ENCODE assay signal across 18 cellular contexts in the genomic region with DNA sequence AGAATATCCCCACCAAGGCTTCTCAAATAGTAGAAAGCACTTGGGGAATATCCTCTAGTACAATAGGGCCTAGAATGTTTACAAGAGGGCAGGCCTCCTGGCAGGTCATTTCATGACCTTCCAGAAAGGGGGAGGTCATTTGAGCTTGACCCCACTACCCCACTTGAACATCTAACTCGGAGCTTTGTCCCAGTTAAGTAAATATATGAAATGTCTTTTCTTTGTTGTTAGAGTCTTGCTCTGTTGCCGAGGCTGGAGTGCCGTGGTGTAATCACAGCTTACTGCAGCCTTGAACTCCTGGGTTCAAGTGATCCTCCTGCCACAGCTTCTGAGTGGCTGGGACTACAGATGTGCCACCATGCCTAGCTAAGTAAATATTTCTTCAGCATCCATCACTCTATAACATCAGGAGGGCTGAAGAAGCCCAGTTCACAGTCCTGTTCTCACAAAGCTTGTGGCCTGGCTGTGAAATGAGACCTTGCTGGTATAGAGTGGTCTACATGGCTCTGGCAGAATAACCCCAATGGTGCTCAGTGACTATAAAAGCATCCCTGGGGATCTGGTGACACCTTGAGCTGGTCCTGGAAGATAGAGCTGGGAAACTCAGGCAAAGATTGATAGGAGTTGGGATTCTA.
DNase-seq lines count a peak whose midpoint lies in the region; ATAC-seq, FAIRE-seq and TF ChIP-seq lines count a peak whose summit lies in the region.
"Had no signal": no experiment of that assay in that cellular context is flagged by ENCODE, and none has a peak within 500 bp of the region (broad histone marks: within the 10 kb centered on the region; RNA-seq: fewer than 3 reads in every experiment).

No MANE protein-coding gene starts in this region.

- H3K4me3 ChIP-seq in Loucy (ENCODE audit: low read length, poor library complexity, severe bottlenecking): no peak overlapping the region
- no peak overlapping the region for H3K4me3 ChIP-seq in HepG2 (replicated peaks in 1 of 3; ENCODE audit: insufficient read depth in 1 of 3, low read depth in 2 of 3, low read length in 3 of 3)
- no peak overlapping the region for H3K4me3 ChIP-seq in testis
- H3K4me3 ChIP-seq: upper lobe of right lung had no signal

- no peaks in the 10 kb centered on the region for H3F3A ChIP-seq in Loucy (ENCODE audit: low read depth)

- peak overlapping the region; percentile 42 for H3K4me2 ChIP-seq in Loucy (ENCODE audit: low read depth, low read length, poor library complexity, severe bottlenecking)
- peak overlapping the region; percentile 16; the same call in 1 of the 2 replicates for H3K4me2 ChIP-seq in HepG2 (ENCODE audit: low read depth, low read length)

- TF ChIP-seq CTCF in Loucy (conservative IDR thresholded peaks at IDR 0.05; ENCODE audit: low read length): no peak
- no peak for TF ChIP-seq CTCF in HepG2 (CRISPR knock-in tag; IDR thresholded peaks at IDR 0.05)
- no peak for TF ChIP-seq CTCF in testis (IDR thresholded peaks at IDR 0.05)

- peak; percentile 74 for ATAC-seq in HepG2
- no peak for ATAC-seq in GM19463 (IDR thresholded peaks at IDR 0.05; ENCODE audit: unreplicated experiment)
- ATAC-seq: activated CD4-positive, CD25-positive, alpha-beta regulatory T cell treated with anti-CD3 and anti-CD28 coated beads, Interleukin-2, amount 50 U/mL, for 24 hours; activated T-helper 17 cell treated with anti-CD3 and anti-CD28 coated beads, Interleukin-2, amount 50 U/mL, for 72 hours; upper lobe of right lung had no signal

- no peaks in the 10 kb centered on the region for H3K9me3 ChIP-seq in Loucy (ENCODE audit: insufficient read depth, low read depth, low read length)
- no peaks in the 10 kb centered on the region for H3K9me3 ChIP-seq in HepG2 (ENCODE audit: low read length)
- no peaks in the 10 kb centered on the region for H3K9me3 ChIP-seq in testis
- H3K9me3 ChIP-seq: upper lobe of right lung had no signal

- H4K20me1 ChIP-seq in Loucy (ENCODE audit: insufficient read depth, low read length, poor library complexity, severe bottlenecking) (no peaks in the 10 kb centered on the region), HepG2 (ENCODE audit: insufficient read depth, low read length) (peaks cover 13% of the 10 kb centered on the region; the same call in 1 of the 2 replicates)

- peaks cover 69% of the 10 kb centered on the region for H3K4me1 ChIP-seq in Loucy (ENCODE audit: insufficient read depth, low read length, poor library complexity, severe bottlenecking)
- H3K4me1 ChIP-seq in HepG2 (ENCODE audit: insufficient read depth, low read length): peaks cover 51% of the 10 kb centered on the region
- no peaks in the 10 kb centered on the region for H3K4me1 ChIP-seq in testis

- peaks cover 76% of the 10 kb centered on the region for H3K4me1 Mint-ChIP-seq in activated naive CD4-positive, alpha-beta T cell treated with anti-CD3 and anti-CD28 coated beads, Interleukin-2, amount 10 ng/mL, durations not matched to agents 7 days and 5 days

- TF ChIP-seq POLR2A in HepG2 (IDR thresholded peaks at IDR 0.05; ENCODE audit: insufficient read depth in 1 of 2, low read depth in 2 of 2, low read length in 2 of 2): no peak
- no peak for TF ChIP-seq POLR2A in testis (IDR thresholded peaks at IDR 0.05)

- H3K79me2 ChIP-seq in Loucy (ENCODE audit: insufficient read depth, low read length) (no peaks in the 10 kb centered on the region), HepG2 (ENCODE audit: insufficient read depth, low read length) (no peaks in the 10 kb centered on the region)

- intact Hi-C loops in HepG2 (cut with micrococcal nuclease; ENCODE audit: unreplicated experiment): no loop called here
- intact Hi-C loops in testis (cut with DNase I; ENCODE audit: low total_unique reads): no loop called here

- FAIRE-seq in HepG2 (lab: Jason Lieb, UNC): peak; percentile 60
- FAIRE-seq: H54 had no signal

- BruUV-seq in HepG2 (replicated peaks; lab: Mats Ljungman, UMichigan): no TSS peak

- peaks cover 57% of the 10 kb centered on the region for H3K27me3 Mint-ChIP-seq in activated naive CD4-positive, alpha-beta T cell treated with anti-CD3 and anti-CD28 coated beads, Interleukin-2, amount 10 ng/mL, durations not matched to agents 7 days and 5 days
- H3K27me3 Mint-ChIP-seq: memory B cell had no signal

- WGBS in HepG2 (ENCODE audit: low lambda C conversion rate): 0% methylated on average over 3 of the region's 3 CpGs
- 52 to 56% methylated on average over 3 of the region's 3 CpGs for WGBS in testis, 2 donors

- peak overlapping the region; percentile 85 for H3K27ac Mint-ChIP-seq in activated naive CD4-positive, alpha-beta T cell treated with anti-CD3 and anti-CD28 coated beads, Interleukin-2, amount 10 ng/mL, durations not matched to agents 7 days and 5 days

- H3K36me3 ChIP-seq in Loucy (ENCODE audit: insufficient read depth, low read length) (no peaks in the 10 kb centered on the region), HepG2 (replicated peaks in 1 of 2; ENCODE audit: control insufficient read depth in 1 of 2, insufficient read depth in 2 of 2, low read length in 2 of 2) (no peaks in the 10 kb centered on the region), testis (ENCODE audit: low read depth, missing control alignments) (no peaks in the 10 kb centered on the region)
- H3K36me3 ChIP-seq: brain microvascular endothelial cell, upper lobe of right lung had no signal

- H3K27ac ChIP-seq in HepG2 (ENCODE audit: extremely low read length, insufficient read depth, low read length): no peak overlapping the region
- peak overlapping the region in 1 of 2 donors; percentile 28 for H3K27ac ChIP-seq in testis
- H3K27ac ChIP-seq: brain microvascular endothelial cell, C4-2B, upper lobe of right lung had no signal

- H3K9me2 ChIP-seq in Loucy (replicated peaks; ENCODE audit: low read depth, low read length): no peaks in the 10 kb centered on the region

- H2AFZ ChIP-seq in Loucy (ENCODE audit: low read length) (no peak overlapping the region), HepG2 (ENCODE audit: low read length) (no peak overlapping the region)

- TF ChIP-seq RAD21 in HepG2 (CRISPR knock-in tag; IDR thresholded peaks at IDR 0.05): no peak

- POLR2A ChIA-PET in HepG2 (lab: Yijun Ruan, JAX): interaction anchor here (0.7 to 3.4 kb wide), 3 partner anchors 96 to 178 kb away, joined by 3 to 14 read pairs (median 4); a partner anchor contains a TSS

- no peak overlapping the region for H3K4me3 Mint-ChIP-seq in activated naive CD4-positive, alpha-beta T cell treated with anti-CD3 and anti-CD28 coated beads, Interleukin-2, amount 10 ng/mL, durations not matched to agents 7 days and 5 days
- H3K4me3 Mint-ChIP-seq: memory B cell had no signal

- CTCF ChIA-PET in activated naive CD4-positive, alpha-beta T cell treated with anti-CD3 and anti-CD28 coated beads, Interleukin-2, amount 10 ng/mL, durations not matched to agents 7 days and 5 days (lab: Charles Lee): interaction anchor here (0.7 to 2.3 kb wide), 4 partner anchors 15 to 218 kb away, joined by 3 to 11 read pairs (median 3); no protein-coding TSS in a partner anchor
- CTCF ChIA-PET in HepG2 (lab: Yijun Ruan, JAX; ENCODE audit: low intra/inter-chr PET ratio, low total read pairs): no interaction called here

- DNase-seq in activated naive CD4-positive, alpha-beta T cell treated with anti-CD3 and anti-CD28 coated beads, Interleukin-2, amount 10 ng/mL, durations not matched to agents 7 days and 5 days: no peak
- DNase-seq in activated naive CD4-positive, alpha-beta T cell (lab: John Stamatoyannopoulos, UW): no peak
- peak; percentile 23 for DNase-seq in HepG2 (ENCODE audit: low spot score)
- peak; percentile 22 for DNase-seq in testis
- DNase-seq in SW 1271 (lab: John Stamatoyannopoulos, UW): no peak
- DNase-seq: brain microvascular endothelial cell, GDM1, NCI-H1436 treated with DMSO at 0.1 percent for 48 hours, NCI-H524 treated with DMSO at 0.1 percent for 48 hours, posterior cingulate gyrus, upper lobe of right lung had no signal

- no peaks in the 10 kb centered on the region for H3K9me3 Mint-ChIP-seq in activated naive CD4-positive, alpha-beta T cell treated with anti-CD3 and anti-CD28 coated beads, Interleukin-2, amount 10 ng/mL, durations not matched to agents 7 days and 5 days
- H3K9me3 Mint-ChIP-seq: activated T-helper 17 cell treated with anti-CD3 and anti-CD28 coated beads, Interleukin-2, amount 50 U/mL, for 72 hours; memory B cell had no signal

- no peaks in the 10 kb centered on the region for H3K27me3 ChIP-seq in Loucy (ENCODE audit: insufficient read depth, low read length, poor library complexity, severe bottlenecking)
- H3K27me3 ChIP-seq in HepG2 (ENCODE audit: control insufficient read depth in 1 of 2, insufficient read depth in 2 of 2, low read length in 2 of 2): no peaks in the 10 kb centered on the region
- no peaks in the 10 kb centered on the region for H3K27me3 ChIP-seq in testis
- H3K27me3 ChIP-seq: brain microvascular endothelial cell, upper lobe of right lung had no signal

- in situ Hi-C loops in HepG2 (cut with HindIII; ENCODE audit: extremely low pct_ligation_motif_present, low pct_unique_long_range_greater_than_20kb): no loop called here

- H3K36me3 Mint-ChIP-seq in activated naive CD4-positive, alpha-beta T cell treated with anti-CD3 and anti-CD28 coated beads, Interleukin-2, amount 10 ng/mL, durations not matched to agents 7 days and 5 days: peaks cover 4% of the 10 kb centered on the region
- H3K36me3 Mint-ChIP-seq: memory B cell had no signal

- TF ChIP-seq EP300 in HepG2 (IDR thresholded peaks at IDR 0.05; ENCODE audit: low read depth in 2 of 2, low read length in 2 of 2) (peak in 1 of 2 experiments; percentile 9; a peak in 1 of 4 replicates), HepG2 (CRISPR knock-in tag; IDR thresholded peaks at IDR 0.05; ENCODE audit: borderline replicate concordance) (no peak)

- H3K9ac ChIP-seq in Loucy (ENCODE audit: low read depth, low read length, poor library complexity, severe bottlenecking) (no peak overlapping the region), HepG2 (ENCODE audit: insufficient read depth, low read depth, low read length) (no peak overlapping the region)

TF ChIP-seq in HepG2, 621 proteins besides CTCF, POLR2A, EP300 and RAD21 (continues in another document):
- TF ChIP-seq SMARCC2 (IDR thresholded peaks at IDR 0.05) (no peak), ZSCAN9 (CRISPR knock-in tag; IDR thresholded peaks at IDR 0.05; ENCODE audit: borderline replicate concordance) (no peak), KAT8 (CRISPR knock-in tag; IDR thresholded peaks at IDR 0.05) (0 out of 2 replicates have a peak, but pooled peaks have one; percentile 18), GATAD2A (CRISPR knock-in tag; IDR thresholded peaks at IDR 0.05) (no peak; the same call in 1 of the 2 replicates), ZFX (CRISPR knock-in tag; IDR thresholded peaks at IDR 0.05; ENCODE audit: low read depth) (no peak)
- TF ChIP-seq, protein P1, sequence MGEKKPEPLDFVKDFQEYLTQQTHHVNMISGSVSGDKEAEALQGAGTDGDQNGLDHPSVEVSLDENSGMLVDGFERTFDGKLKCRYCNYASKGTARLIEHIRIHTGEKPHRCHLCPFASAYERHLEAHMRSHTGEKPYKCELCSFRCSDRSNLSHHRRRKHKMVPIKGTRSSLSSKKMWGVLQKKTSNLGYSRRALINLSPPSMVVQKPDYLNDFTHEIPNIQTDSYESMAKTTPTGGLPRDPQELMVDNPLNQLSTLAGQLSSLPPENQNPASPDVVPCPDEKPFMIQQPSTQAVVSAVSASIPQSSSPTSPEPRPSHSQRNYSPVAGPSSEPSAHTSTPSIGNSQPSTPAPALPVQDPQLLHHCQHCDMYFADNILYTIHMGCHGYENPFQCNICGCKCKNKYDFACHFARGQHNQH (CRISPR knock-in tag; IDR thresholded peaks at IDR 0.05): no peak

Comparison
In these comparisons a context has a peak if more than half of its experiments do, and no peak if none do; other contexts are left out.
1. DNase-seq: peak in HepG2 (single experiment) and testis (single experiment); none in activated naive CD4-positive, alpha-beta T cell treated with anti-CD3 and anti-CD28 coated beads, Interleukin-2, amount 10 ng/mL, durations not matched to agents 7 days and 5 days (single experiment), activated naive CD4-positive, alpha-beta T cell (0 of 4) and SW 1271 (0 of 2).